In the genomic region with DNA sequence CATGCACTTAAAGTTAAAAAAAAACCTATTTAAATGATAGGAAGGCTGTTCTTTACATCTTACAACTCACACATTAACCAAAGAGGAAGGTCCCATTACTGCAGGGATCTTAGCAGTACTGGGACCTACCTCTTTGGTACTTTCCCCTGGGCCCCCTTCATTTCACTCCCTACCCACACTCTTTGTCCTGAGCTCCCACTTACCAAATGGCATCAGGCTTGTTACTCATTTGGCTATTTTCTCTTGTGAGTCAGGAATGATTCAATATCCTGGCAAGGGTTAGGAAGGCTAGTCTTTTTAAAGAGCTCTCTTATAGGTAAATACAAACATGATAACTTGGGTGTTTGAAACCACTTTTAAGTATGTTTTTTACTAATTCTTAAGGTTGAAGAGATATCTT, we compare ENCODE assay signal across 1 cellular context.
TF ChIP-seq lines count a peak whose summit lies in the region.

No MANE protein-coding gene starts in this region.

TF ChIP-seq in GM12878, 131 proteins besides CTCF, POLR2A, EP300 and RAD21 (continued from another document):
- TF ChIP-seq, protein P1, sequence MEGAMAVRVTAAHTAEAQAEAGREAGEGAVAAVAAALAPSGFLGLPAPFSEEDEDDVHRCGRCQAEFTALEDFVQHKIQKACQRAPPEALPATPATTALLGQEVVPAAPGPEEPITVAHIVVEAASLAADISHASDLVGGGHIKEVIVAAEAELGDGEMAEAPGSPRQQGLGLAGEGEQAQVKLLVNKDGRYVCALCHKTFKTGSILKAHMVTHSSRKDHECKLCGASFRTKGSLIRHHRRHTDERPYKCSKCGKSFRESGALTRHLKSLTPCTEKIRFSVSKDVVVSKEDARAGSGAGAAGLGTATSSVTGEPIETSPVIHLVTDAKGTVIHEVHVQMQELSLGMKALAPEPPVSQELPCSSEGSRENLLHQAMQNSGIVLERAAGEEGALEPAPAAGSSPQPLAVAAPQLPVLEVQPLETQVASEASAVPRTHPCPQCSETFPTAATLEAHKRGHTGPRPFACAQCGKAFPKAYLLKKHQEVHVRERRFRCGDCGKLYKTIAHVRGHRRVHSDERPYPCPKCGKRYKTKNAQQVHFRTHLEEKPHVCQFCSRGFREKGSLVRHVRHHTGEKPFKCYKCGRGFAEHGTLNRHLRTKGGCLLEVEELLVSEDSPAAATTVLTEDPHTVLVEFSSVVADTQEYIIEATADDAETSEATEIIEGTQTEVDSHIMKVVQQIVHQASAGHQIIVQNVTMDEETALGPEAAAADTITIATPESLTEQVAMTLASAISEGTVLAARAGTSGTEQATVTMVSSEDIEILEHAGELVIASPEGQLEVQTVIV (IDR thresholded peaks at IDR 0.05; ENCODE audit: borderline replicate concordance, partially characterized antibody): no peak
- TF ChIP-seq CHD2 (IDR thresholded peaks at IDR 0.05; ENCODE audit: borderline replicate concordance, low read depth, low read length) (no peak), NFYA (IDR thresholded peaks at IDR 0.05; ENCODE audit: borderline replicate concordance, low read depth, low read length) (no peak), IRF4 (IDR thresholded peaks at IDR 0.05; ENCODE audit: low read depth, low read length) (no peak), NFIC (IDR thresholded peaks at IDR 0.05; ENCODE audit: low read depth, low read length) (no peak)
- TF ChIP-seq, protein P2, sequence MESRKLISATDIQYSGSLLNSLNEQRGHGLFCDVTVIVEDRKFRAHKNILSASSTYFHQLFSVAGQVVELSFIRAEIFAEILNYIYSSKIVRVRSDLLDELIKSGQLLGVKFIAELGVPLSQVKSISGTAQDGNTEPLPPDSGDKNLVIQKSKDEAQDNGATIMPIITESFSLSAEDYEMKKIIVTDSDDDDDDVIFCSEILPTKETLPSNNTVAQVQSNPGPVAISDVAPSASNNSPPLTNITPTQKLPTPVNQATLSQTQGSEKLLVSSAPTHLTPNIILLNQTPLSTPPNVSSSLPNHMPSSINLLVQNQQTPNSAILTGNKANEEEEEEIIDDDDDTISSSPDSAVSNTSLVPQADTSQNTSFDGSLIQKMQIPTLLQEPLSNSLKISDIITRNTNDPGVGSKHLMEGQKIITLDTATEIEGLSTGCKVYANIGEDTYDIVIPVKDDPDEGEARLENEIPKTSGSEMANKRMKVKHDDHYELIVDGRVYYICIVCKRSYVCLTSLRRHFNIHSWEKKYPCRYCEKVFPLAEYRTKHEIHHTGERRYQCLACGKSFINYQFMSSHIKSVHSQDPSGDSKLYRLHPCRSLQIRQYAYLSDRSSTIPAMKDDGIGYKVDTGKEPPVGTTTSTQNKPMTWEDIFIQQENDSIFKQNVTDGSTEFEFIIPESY (IDR thresholded peaks at IDR 0.05): no peak
TF ChIP-seq in GM12878: peak in this region for 0.
